Comparison of ENCODE assay signal across 1 cellular context in the genomic region with DNA sequence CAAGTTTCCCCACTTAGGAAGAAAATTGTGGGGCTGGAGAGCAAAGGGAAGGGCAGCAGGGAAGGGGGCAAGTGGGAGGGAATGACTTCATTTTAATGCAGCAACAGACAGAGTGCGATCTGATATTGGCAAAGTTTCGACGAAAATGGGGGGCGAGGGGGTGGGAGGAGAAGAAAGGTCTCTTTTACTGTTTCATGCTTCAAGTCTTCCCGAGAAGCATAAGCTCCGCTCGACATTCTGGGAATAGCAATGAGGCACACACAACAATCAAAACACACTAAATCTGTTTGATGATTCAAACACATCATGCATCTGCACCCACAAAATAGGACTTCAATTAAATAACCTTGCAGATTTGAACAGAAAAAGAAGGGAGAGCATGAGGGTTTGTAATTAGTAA.
TF ChIP-seq lines count a peak whose summit lies in the region.

No MANE protein-coding gene starts in this region.

TF ChIP-seq in SK-N-SH treated with all-trans-retinoic acid at 6 μM for 48 hours, 23 proteins besides CTCF, POLR2A, EP300 and RAD21 (continued from another document):
- TF ChIP-seq CSRNP3 (CRISPR knock-in tag; IDR thresholded peaks at IDR 0.05), result no peak
- TF ChIP-seq, protein P1, sequence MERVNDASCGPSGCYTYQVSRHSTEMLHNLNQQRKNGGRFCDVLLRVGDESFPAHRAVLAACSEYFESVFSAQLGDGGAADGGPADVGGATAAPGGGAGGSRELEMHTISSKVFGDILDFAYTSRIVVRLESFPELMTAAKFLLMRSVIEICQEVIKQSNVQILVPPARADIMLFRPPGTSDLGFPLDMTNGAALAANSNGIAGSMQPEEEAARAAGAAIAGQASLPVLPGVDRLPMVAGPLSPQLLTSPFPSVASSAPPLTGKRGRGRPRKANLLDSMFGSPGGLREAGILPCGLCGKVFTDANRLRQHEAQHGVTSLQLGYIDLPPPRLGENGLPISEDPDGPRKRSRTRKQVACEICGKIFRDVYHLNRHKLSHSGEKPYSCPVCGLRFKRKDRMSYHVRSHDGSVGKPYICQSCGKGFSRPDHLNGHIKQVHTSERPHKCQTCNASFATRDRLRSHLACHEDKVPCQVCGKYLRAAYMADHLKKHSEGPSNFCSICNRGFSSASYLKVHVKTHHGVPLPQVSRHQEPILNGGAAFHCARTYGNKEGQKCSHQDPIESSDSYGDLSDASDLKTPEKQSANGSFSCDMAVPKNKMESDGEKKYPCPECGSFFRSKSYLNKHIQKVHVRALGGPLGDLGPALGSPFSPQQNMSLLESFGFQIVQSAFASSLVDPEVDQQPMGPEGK (CRISPR knock-in tag; IDR thresholded peaks at IDR 0.05; ENCODE audit: borderline replicate concordance), result no peak
TF ChIP-seq in SK-N-SH treated with all-trans-retinoic acid at 6 μM for 48 hours: peak in this region for 0.
